In the genomic region with DNA sequence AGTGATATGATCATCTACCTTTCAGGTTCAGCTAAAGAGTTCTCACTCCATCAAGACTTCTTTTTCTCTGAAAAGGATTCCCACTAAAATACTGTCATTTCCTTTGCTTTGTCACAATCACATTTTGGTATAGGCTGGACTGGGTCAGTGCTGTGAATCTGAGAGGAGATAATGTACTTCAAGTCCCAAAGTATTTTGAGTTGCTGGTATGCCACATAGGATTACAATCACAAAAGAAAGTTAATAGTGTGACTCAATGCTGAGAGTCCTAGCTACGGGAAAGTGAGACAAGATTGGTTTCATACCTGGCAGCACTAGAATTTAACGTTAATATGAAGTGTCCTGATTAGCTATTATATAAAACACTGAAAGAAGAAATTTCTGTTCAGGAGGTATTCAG, we compare ENCODE assay signal across 25 cellular contexts.
"Had no signal": no experiment of that assay in that cellular context is flagged by ENCODE, and none has a peak within 500 bp of the region (broad histone marks: within the 10 kb centered on the region; RNA-seq: fewer than 3 reads in every experiment).

No MANE protein-coding gene starts in this region.

- H3K4me1 ChIP-seq: colonic mucosa, esophagus muscularis mucosa, esophagus squamous epithelium, foreskin keratinocyte, gastrocnemius medialis, gastroesophageal sphincter, heart left ventricle, heart right ventricle had no signal

- H3K27me3 ChIP-seq: colonic mucosa, dorsolateral prefrontal cortex, esophagus muscularis mucosa, esophagus squamous epithelium, foreskin keratinocyte, gastrocnemius medialis, gastroesophageal sphincter, heart left ventricle, heart right ventricle had no signal

- H3K9me3 Mint-ChIP-seq: dendritic cell treated with granulocyte-macrophage colony-stimulating factor and Interleukin-4, amounts not matched to agents 40 ng/mL and 50 ng/mL, for 4 days; endodermal cell had no signal

- H3K27me3 Mint-ChIP-seq: dendritic cell treated with granulocyte-macrophage colony-stimulating factor and Interleukin-4, amounts not matched to agents 40 ng/mL and 50 ng/mL, for 4 days; effector memory CD8-positive, alpha-beta T cell had no signal

- H3K9me3 ChIP-seq: colonic mucosa, esophagus muscularis mucosa, esophagus squamous epithelium, gastrocnemius medialis, gastroesophageal sphincter, heart left ventricle, heart right ventricle had no signal

- H3K27ac Mint-ChIP-seq: dendritic cell treated with granulocyte-macrophage colony-stimulating factor and Interleukin-4, amounts not matched to agents 40 ng/mL and 50 ng/mL, for 4 days; effector memory CD8-positive, alpha-beta T cell; endodermal cell had no signal

- H3K36me3 ChIP-seq: colonic mucosa, esophagus muscularis mucosa, esophagus squamous epithelium, gastrocnemius medialis, gastroesophageal sphincter, heart left ventricle, heart right ventricle had no signal

- DNase-seq: colonic mucosa; cortex of kidney; dermis blood vessel endothelial cell; dorsolateral prefrontal cortex; effector CD4-positive, alpha-beta T cell; effector CD8-positive, alpha-beta T cell; effector memory CD4-positive, alpha-beta T cell; effector memory CD8-positive, alpha-beta T cell; endodermal cell; erythroblast; esophagus squamous epithelium; foreskin fibroblast; foreskin keratinocyte; foreskin melanocyte; gastrocnemius medialis; glutamatergic neuron; head of caudate nucleus; heart left ventricle; heart right ventricle had no signal

- ATAC-seq: effector memory CD8-positive, alpha-beta T cell; esophagus mucosa; foreskin keratinocyte; gastrocnemius medialis; gastroesophageal sphincter; heart left ventricle; heart right ventricle had no signal

- H3K4me3 Mint-ChIP-seq: dendritic cell treated with granulocyte-macrophage colony-stimulating factor and Interleukin-4, amounts not matched to agents 40 ng/mL and 50 ng/mL, for 4 days; effector memory CD8-positive, alpha-beta T cell; endodermal cell had no signal

- H3K27ac ChIP-seq: colonic mucosa, coronary artery, dorsolateral prefrontal cortex, epithelial cell of prostate, esophagus muscularis mucosa, esophagus squamous epithelium, foreskin keratinocyte, gastrocnemius medialis, gastroesophageal sphincter, heart left ventricle, heart right ventricle had no signal

- H3K4me3 ChIP-seq: colonic mucosa, coronary artery, dorsolateral prefrontal cortex, esophagus muscularis mucosa, esophagus squamous epithelium, gastrocnemius medialis, gastroesophageal sphincter, heart left ventricle, heart right ventricle had no signal
